26 cellular contexts compared by ENCODE assay signal in the genomic region with DNA sequence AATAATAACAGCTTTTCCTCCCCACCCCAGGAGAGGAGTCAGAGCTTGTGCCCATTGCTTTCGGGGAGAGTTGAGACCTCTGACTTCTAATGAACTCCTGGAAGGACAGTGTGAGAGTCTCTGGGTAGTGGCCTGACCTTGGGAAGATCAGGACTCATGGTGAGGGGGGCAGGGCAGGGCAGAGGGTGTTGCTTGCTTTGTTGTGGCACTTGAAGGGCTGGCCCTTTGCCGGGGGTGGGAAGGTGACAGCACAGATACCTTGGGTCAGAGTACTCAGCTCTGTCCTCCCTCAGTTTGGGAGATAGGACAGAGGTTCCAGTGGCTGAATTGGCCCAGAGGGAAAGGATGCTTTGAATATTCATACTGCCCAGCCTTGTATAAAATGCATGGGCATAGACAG. TPM values are rescaled to one million over a fixed set of nuclear protein-coding genes. Genes with fewer than 3 reads are reported as not detected.
"Had no signal": no experiment of that assay in that cellular context is flagged by ENCODE, and none has a peak within 500 bp of the region (broad histone marks: within the 10 kb centered on the region; RNA-seq: fewer than 3 reads in every experiment).

No MANE protein-coding gene starts in this region.

- H3K9me3 ChIP-seq: SJCRH30 had no signal

- FAIRE-seq: HTR-8/SVneo, K562, RCC 7860 had no signal

- H3K4me3 Mint-ChIP-seq: IgD-negative memory B cell had no signal

- H3K27me3 ChIP-seq: SJCRH30 had no signal

- H3K27ac Mint-ChIP-seq: IgD-negative memory B cell had no signal

- H3K4me1 Mint-ChIP-seq: IgD-negative memory B cell had no signal

- H3K9me3 Mint-ChIP-seq: IgD-negative memory B cell had no signal

- H3K27ac ChIP-seq: HL-60, KMS-11, SJCRH30 had no signal

- DNase-seq: Kasumi-1, MM.1S, NCI-H1105, NCI-H1417 treated with DMSO at 0.1 percent for 48 hours, NCI-H146, NCI-H1694 treated with DMSO at 0.1 percent for 48 hours, NCI-H1930, NCI-H2081, NCI-H2171, NCI-H226, NCI-H446, NCI-H510A, NCI-H524 treated with DMSO at 0.1 percent for 48 hours, NCI-H69, NCI-H774, RPMI8226, SHP77 treated with DMSO at 0.1 percent for 48 hours, SJCRH30 had no signal

- H3K27me3 Mint-ChIP-seq: IgD-negative memory B cell had no signal

- H3K4me3 ChIP-seq: K562, SJCRH30 had no signal

- H3K36me3 ChIP-seq: SJCRH30 had no signal

- H3K36me3 Mint-ChIP-seq: IgD-negative memory B cell had no signal

- ATAC-seq: K562, SK-N-SH treated with all-trans-retinoic acid at 6 μM for 48 hours had no signal

RNA-seq across cellular contexts. Expression of gene RBP2, which starts 15.8 kb away (rescaled TPM):
- total RNA-seq: K562, M059J, SJCRH30 had no signal
- polyA plus RNA-seq: IgD-negative memory B cell, K562 had no signal
